In genomic region chr3:156563900-156564682, GRCh38 we compare ENCODE assay signal across 12 cellular contexts. TPM values are rescaled to one million over a fixed set of nuclear protein-coding genes. Genes with fewer than 3 reads are reported as not detected.
DNase-seq lines count a peak whose midpoint lies in the region; ATAC-seq, FAIRE-seq and TF ChIP-seq lines count a peak whose summit lies in the region.
"Had no signal": no experiment of that assay in that cellular context is flagged by ENCODE, and none has a peak within 500 bp of the region (broad histone marks: within the 10 kb centered on the region; RNA-seq: fewer than 3 reads in every experiment).

No MANE protein-coding gene starts in this region.

- FAIRE-seq in GM12878 (lab: Jason Lieb, UNC): no peak

- in situ Hi-C loops in GM12878 (cut with MboI) (no loop called here), transverse colon (cut with MboI; ENCODE audit: low pct_ligation_motif_present in 1 of 4, low pct_unique_long_range_greater_than_20kb in 1 of 4, low sequenced_read_pairs in 3 of 4) (loop anchor here (10.0 to 25.0 kb wide), 5 partner anchors 98 to 523 kb away; partner anchors contain the start of genes TIPARP (in 2 of the 4) and LEKR1 (in 1 of the 4))

- no peaks in the 10 kb centered on the region for H3K36me3 Mint-ChIP-seq in nephron progenitor cell (ENCODE audit: low read depth)

- SMC1A ChIA-PET in GM12878 (lab: Charles Lee; ENCODE audit: uncharacterized antibody, unreplicated experiment): interaction anchor here (0.6 to 3.1 kb wide), 11 partner anchors 9 to 82 kb away, joined by 3 to 13 read pairs (median 4); partner anchors contain the start of gene SSR3

- peaks cover 8% of the 10 kb centered on the region for H3K9me3 Mint-ChIP-seq in nephron progenitor cell

- WGBS in heart left ventricle, 4 donors: 64 to 72% (median 67%) methylated on average over 1 of the region's 1 CpG
- WGBS in GM12878 (ENCODE audit: insufficient coverage, insufficient replicate concordance, low lambda C conversion rate, missing lambda C conversion rate): 75% methylated on average over 1 of the region's 1 CpG
- WGBS in transverse colon (ENCODE audit: low coverage in 1 of 2), 2 donors: 8 to 49% methylated on average over 1 of the region's 1 CpG

- no peak for DNase-seq in cardiac muscle cell (ENCODE audit: low read depth in 1 of 2, low spot score in 1 of 2)
- DNase-seq in heart left ventricle: no peak
- DNase-seq in GM12878 (ENCODE audit: low read depth, low spot score): no peak
- no peak for DNase-seq in transverse colon
- DNase-seq in NCI-H510A (lab: John Stamatoyannopoulos, UW): no peak
- no peak for DNase-seq in NCI-H2029 (lab: John Stamatoyannopoulos, UW)
- no peak for DNase-seq in nephron progenitor cell
- DNase-seq: NCI-H345 had no signal

- intact Hi-C loops in heart left ventricle (cut with DNase I) (no loop called here), GM12878 (cut with micrococcal nuclease; ENCODE audit: unreplicated experiment) (no loop called here), transverse colon (cut with DNase I; ENCODE audit: low total_unique reads) (no loop called here)

- H3K4me3 ChIP-seq in cardiac muscle cell: no peak overlapping the region
- no peak overlapping the region for H3K4me3 ChIP-seq in heart left ventricle
- no peak overlapping the region for H3K4me3 ChIP-seq in GM12878
- no peak overlapping the region for H3K4me3 ChIP-seq in transverse colon
- H3K4me3 ChIP-seq: BLaER1 treated with 17β-estradiol and CSF1 and Interleukin-3, amounts not matched to agents 10 nM and 100 nM; PC-9 had no signal

- H3K4me1 ChIP-seq in cardiac muscle cell (ENCODE audit: low read depth): peaks cover 17% of the 10 kb centered on the region
- peaks cover 0 to 11% (median 0%) of the 10 kb centered on the region in 12 donors for H3K4me1 ChIP-seq in heart left ventricle
- peaks cover 12% of the 10 kb centered on the region for H3K4me1 ChIP-seq in GM12878 (ENCODE audit: control insufficient read depth, insufficient read depth, low read length)
- peaks cover 0 to 24% (median 11%) of the 10 kb centered on the region in 4 donors for H3K4me1 ChIP-seq in transverse colon

- no peaks in the 10 kb centered on the region for H3K79me2 ChIP-seq in GM12878 (ENCODE audit: control insufficient read depth, insufficient read depth, low read length)

- BruUV-seq in GM12878 (replicated peaks; lab: Mats Ljungman, UMichigan): no TSS peak

- RAD21 ChIA-PET in GM12878 (lab: Charles Lee; ENCODE audit: unreplicated experiment): interaction anchor here (0.8 to 1.5 kb wide), 3 partner anchors 9 to 110 kb away, joined by 3 to 9 read pairs (median 3); partner anchors contain the start of gene SSR3

- H3K9ac ChIP-seq in GM12878 (ENCODE audit: control insufficient read depth, insufficient read depth, low read length): no peak overlapping the region
- H3K9ac ChIP-seq: BLaER1 treated with 17β-estradiol and CSF1 and Interleukin-3, amounts not matched to agents 10 nM and 100 nM had no signal

- no peak overlapping the region for H3K4me2 ChIP-seq in GM12878 (ENCODE audit: control insufficient read depth, insufficient read depth)
- H3K4me2 ChIP-seq: BLaER1 treated with 17β-estradiol and CSF1 and Interleukin-3, amounts not matched to agents 10 nM and 100 nM; PC-9 had no signal

- no peak for TF ChIP-seq EP300 in GM12878 (IDR thresholded peaks at IDR 0.05; ENCODE audit: borderline replicate concordance in 1 of 2, control insufficient read depth in 1 of 2, low read depth in 2 of 2, low read length in 2 of 2)
- no peak for TF ChIP-seq EP300 in transverse colon (IDR thresholded peaks at IDR 0.05; ENCODE audit: low read depth)

- H3K27ac ChIP-seq in cardiac muscle cell (peak overlapping the region; percentile 18), heart left ventricle (no peak overlapping the region), GM12878 (ENCODE audit: control insufficient read depth, insufficient read depth) (no peak overlapping the region), transverse colon (peak overlapping the region; percentile 55 to 69 (median 62))
- H3K27ac ChIP-seq: 22Rv1; BLaER1 treated with 17β-estradiol and CSF1 and Interleukin-3, amounts not matched to agents 10 nM and 100 nM; PC-9 had no signal

- H3K4me3 Mint-ChIP-seq in nephron progenitor cell: no peak overlapping the region

- CTCF ChIA-PET in GM12878 (lab: Yijun Ruan, JAX): interaction anchor here (1.3 to 1.5 kb wide), 4 partner anchors 11 to 108 kb away, joined by 3 to 4 read pairs (median 4); no protein-coding TSS in a partner anchor

- H3K27ac Mint-ChIP-seq in nephron progenitor cell: no peak overlapping the region

- H3K36me3 ChIP-seq in cardiac muscle cell (no peaks in the 10 kb centered on the region), heart left ventricle (no peaks in the 10 kb centered on the region), GM12878 (ENCODE audit: control insufficient read depth in 2 of 2, insufficient read depth in 2 of 2, low read length in 1 of 2) (no peaks in the 10 kb centered on the region), transverse colon (no peaks in the 10 kb centered on the region)
- H3K36me3 ChIP-seq: BLaER1 treated with 17β-estradiol and CSF1 and Interleukin-3, amounts not matched to agents 10 nM and 100 nM had no signal

- TF ChIP-seq POLR2A in heart left ventricle (IDR thresholded peaks at IDR 0.05): no peak
- TF ChIP-seq POLR2A in GM12878 (IDR thresholded peaks at IDR 0.05; ENCODE audit: low read depth, low read length): no peak
- TF ChIP-seq POLR2A in transverse colon (IDR thresholded peaks at IDR 0.05): no peak

- peaks cover 13% of the 10 kb centered on the region for H3K27me3 Mint-ChIP-seq in nephron progenitor cell (ENCODE audit: low read depth, poor library complexity)

- TF ChIP-seq RAD21 in GM12878 (IDR thresholded peaks at IDR 0.05; ENCODE audit: insufficient read depth, low read depth, low read length): no peak

- no peaks in the 10 kb centered on the region for H3K4me1 Mint-ChIP-seq in nephron progenitor cell

- POLR2A ChIA-PET in GM12878 (lab: Charles Lee): interaction anchor here (1.4 to 2.1 kb wide), 2 partner anchors 10 to 112 kb away, joined by 3 to 15 read pairs; partner anchors contain the start of gene SSR3

- H2AFZ ChIP-seq in GM12878 (ENCODE audit: control insufficient read depth, low read depth, low read length): no peak overlapping the region
- H2AFZ ChIP-seq: PC-9 had no signal

- H3K9me3 ChIP-seq in cardiac muscle cell (ENCODE audit: low read depth) (no peaks in the 10 kb centered on the region), heart left ventricle (no peaks in the 10 kb centered on the region), GM12878 (replicated peaks; ENCODE audit: control insufficient read depth, insufficient read depth, low read length) (peaks cover 2% of the 10 kb centered on the region; the same call in 2 of the 3 replicates), transverse colon (no peaks in the 10 kb centered on the region)

- no peaks in the 10 kb centered on the region for H3K27me3 ChIP-seq in cardiac muscle cell
- H3K27me3 ChIP-seq in heart left ventricle: peaks cover 0 to 3% (median 0%) of the 10 kb centered on the region in 9 donors
- H3K27me3 ChIP-seq in GM12878 (replicated peaks in 1 of 2; ENCODE audit: control insufficient read depth in 2 of 2, insufficient read depth in 2 of 2, low read length in 1 of 2): no peaks in the 10 kb centered on the region
- no peaks in the 10 kb centered on the region for H3K27me3 ChIP-seq in transverse colon
- H3K27me3 ChIP-seq: BLaER1 treated with 17β-estradiol and CSF1 and Interleukin-3, amounts not matched to agents 10 nM and 100 nM had no signal

- ATAC-seq in heart left ventricle: no peak
- peak; percentile 52 for ATAC-seq in HG03354 (IDR thresholded peaks at IDR 0.05; ENCODE audit: poor library complexity, severe bottlenecking, unreplicated experiment)
- ATAC-seq in GM12878: peak; percentile 69

- H4K20me1 ChIP-seq in GM12878 (ENCODE audit: control insufficient read depth, insufficient read depth): no peaks in the 10 kb centered on the region
- H4K20me1 ChIP-seq: BLaER1 treated with 17β-estradiol and CSF1 and Interleukin-3, amounts not matched to agents 10 nM and 100 nM had no signal

- TF ChIP-seq CTCF in cardiac muscle cell (IDR thresholded peaks at IDR 0.05; ENCODE audit: low read depth, low read length): no peak
- no peak for TF ChIP-seq CTCF in heart left ventricle (IDR thresholded peaks at IDR 0.05)
- no peak for TF ChIP-seq CTCF in GM12878 (IDR thresholded peaks at IDR 0.05 in 2 of 3, conservative IDR thresholded peaks at IDR 0.05 in 1 of 3; ENCODE audit: control insufficient read depth in 2 of 3, extremely low read depth in 1 of 3, insufficient read depth in 1 of 3, low read depth in 3 of 3, low read length in 3 of 3)
- TF ChIP-seq CTCF in transverse colon (IDR thresholded peaks at IDR 0.05): no peak
- TF ChIP-seq CTCF in nephron progenitor cell (IDR thresholded peaks at IDR 0.05): no peak

TF ChIP-seq in GM12878, 131 proteins besides CTCF, POLR2A, EP300 and RAD21:
- TF ChIP-seq MTA2 (IDR thresholded peaks at IDR 0.05; ENCODE audit: low read depth) (0 out of 2 replicates have a peak, but pooled peaks have one; percentile 26), NBN (IDR thresholded peaks at IDR 0.05) (no peak), SPI1 (IDR thresholded peaks at IDR 0.05; ENCODE audit: borderline replicate concordance, insufficient read depth, low read depth, low read length) (peak; percentile 71)
TF ChIP-seq in GM12878: peak in this region for 2.

RNA-seq across cellular contexts. Expression of gene SSR3, which starts 9.2 kb away (rescaled TPM):
- total RNA-seq in cardiac muscle cell (90.9 and 143 TPM in 2 replicates), heart left ventricle (100 to 1,000 TPM; 171 to 456 (median 197) TPM), GM12878 (2014; rRNA removed) (133 and 152 TPM in 2 replicates), GM12878 (2014; rRNA removed; fragmentation: Illumina TruSeq; extraction: Trizol) (179 TPM in 2 replicates), GM12878 (2021) (190 and 193 TPM in 2 replicates), transverse colon (10 to 100 TPM; 21.7 to 68.8 (median 50.1) TPM)
- polyA plus RNA-seq in cardiac muscle cell (202 and 266 TPM in 2 replicates), heart left ventricle (100 to 1,000 TPM; 112 to 900 TPM), GM12878 (2011; rRNA removed) (191 and 203 TPM in 2 replicates), GM12878 (2014; fragmentation: Illumina TruSeq; extraction: Trizol) (190 and 214 TPM in 2 replicates), GM12878 (2014; fragmentation: Nextera tagmentation; extraction: Ambion mirVana) (100 to 1,000 TPM; 278 to 345 TPM), GM12878 (2014; rRNA removed) (124 and 153 TPM in 2 replicates), GM12878 (2016; fragmentation: Nextera tagmentation; extraction: Ambion mirVana) (100 to 1,000 TPM; 279 to 324 TPM)
- total RNA-seq in GM12878 (2013; cell fraction: nucleolus; rRNA removed): 113 and 121 TPM in 2 replicates
- polyA plus RNA-seq in GM12878 (2011; ENCODE audit: low read depth): 324 TPM
- polyA plus RNA-seq in GM12878 (2011; cell fraction: cytosol; rRNA removed): 111 and 126 TPM in 2 replicates
- 29.3 and 50.0 TPM in 2 replicates for polyA plus RNA-seq in GM12878 (2011; cell fraction: nucleus; rRNA removed)
- polyA plus RNA-seq in GM12878 (2012): 292 and 304 TPM in 2 replicates
- 242 and 293 TPM in 2 replicates for polyA minus RNA-seq in GM12878 (2011; rRNA and poly(A)+ RNA removed)
- polyA minus RNA-seq in GM12878 (2011; cell fraction: cytosol; rRNA and poly(A)+ RNA removed): 60.9 and 63.5 TPM in 2 replicates
- polyA minus RNA-seq in GM12878 (2011; cell fraction: nucleus; rRNA and poly(A)+ RNA removed): 61.4 and 83.0 TPM in 2 replicates

Comparison
In these comparisons a context has a peak if more than half of its experiments do, and no peak if none do; other contexts are left out.
1. H3K27ac ChIP-seq: peak in cardiac muscle cell (single experiment) and transverse colon (4 of 4); none in heart left ventricle (0 of 12) and GM12878 (single experiment).
2. ATAC-seq: peak in HG03354 (single experiment) and GM12878 (single experiment); none in heart left ventricle (0 of 4).